ENCODE assay signal across 20 cellular contexts in the genomic region with DNA sequence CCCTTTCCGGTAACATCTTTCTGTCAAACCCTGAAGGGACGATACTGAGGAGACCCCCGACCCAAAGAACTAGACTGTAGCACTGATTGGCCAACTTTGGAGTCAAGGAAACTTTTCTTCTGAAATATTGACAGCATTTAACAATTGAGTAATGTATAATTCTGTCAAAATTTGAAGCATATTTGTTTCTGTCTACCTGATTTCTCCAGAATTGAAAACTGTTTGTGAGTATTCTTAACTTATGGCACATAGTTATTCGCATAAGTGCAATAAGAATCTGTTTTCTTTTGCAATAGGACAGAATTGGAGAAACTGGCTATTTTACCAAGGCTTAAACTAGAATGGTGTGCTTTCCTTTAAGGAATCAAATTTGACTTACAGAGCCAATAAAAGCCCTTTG.
"Had no signal": no experiment of that assay in that cellular context is flagged by ENCODE, and none has a peak within 500 bp of the region (broad histone marks: within the 10 kb centered on the region; RNA-seq: fewer than 3 reads in every experiment).

No MANE protein-coding gene starts in this region.

- H3K27ac ChIP-seq: foreskin keratinocyte, left ventricle myocardium inferior, lower lobe of right lung, neutrophil, right atrium auricular region, sigmoid colon, skin epidermis, tibial artery, upper lobe of left lung, uterus had no signal

- DNase-seq: foreskin keratinocyte, immature natural killer cell, left cardiac atrium, left ventricle myocardium inferior, lower lobe of right lung, midbrain, naive B cell, posterior cingulate gyrus, sigmoid colon, tibial artery, upper lobe of left lung, uterus had no signal

- FAIRE-seq: colon, keratinocyte had no signal

- H3K4me3 ChIP-seq: left ventricle myocardium inferior, lower lobe of right lung, right atrium auricular region, sigmoid colon, skin epidermis, tibial artery, upper lobe of left lung, uterus had no signal

- ATAC-seq: foreskin keratinocyte, left cardiac atrium, lower lobe of right lung had no signal

- H3K4me3 Mint-ChIP-seq: dendritic cell treated with granulocyte-macrophage colony-stimulating factor and Interleukin-4, amounts not matched to agents 40 ng/mL and 50 ng/mL, for 4 days; immature natural killer cell; memory B cell; naive B cell; stimulated activated naive CD8-positive, alpha-beta T cell treated with anti-CD3 and anti-CD28 coated beads, Interleukin-15, Interleukin-2, amounts not matched to agents 100 ng/mL and 50 ng/mL, for 24 hours had no signal

- H3K27me3 ChIP-seq: neutrophil, right atrium auricular region, sigmoid colon, tibial artery, upper lobe of left lung, uterus had no signal

- H3K36me3 Mint-ChIP-seq: immature natural killer cell had no signal

- H3K4me1 ChIP-seq: foreskin keratinocyte, right atrium auricular region, sigmoid colon, tibial artery, uterus had no signal

- H3K27ac Mint-ChIP-seq: dendritic cell treated with granulocyte-macrophage colony-stimulating factor and Interleukin-4, amounts not matched to agents 40 ng/mL and 50 ng/mL, for 4 days; immature natural killer cell; memory B cell; stimulated activated naive CD8-positive, alpha-beta T cell treated with anti-CD3 and anti-CD28 coated beads, Interleukin-15, Interleukin-2, amounts not matched to agents 100 ng/mL and 50 ng/mL, for 24 hours had no signal

- H3K36me3 ChIP-seq: left ventricle myocardium inferior, lower lobe of right lung, neutrophil, right atrium auricular region, sigmoid colon, tibial artery, upper lobe of left lung, uterus had no signal

- H3K27me3 Mint-ChIP-seq: dendritic cell treated with granulocyte-macrophage colony-stimulating factor and Interleukin-4, amounts not matched to agents 40 ng/mL and 50 ng/mL, for 4 days; memory B cell; naive B cell; stimulated activated naive CD8-positive, alpha-beta T cell treated with anti-CD3 and anti-CD28 coated beads, Interleukin-15, Interleukin-2, amounts not matched to agents 100 ng/mL and 50 ng/mL, for 24 hours had no signal

- H3K9me3 ChIP-seq: lower lobe of right lung, neutrophil, right atrium auricular region, sigmoid colon, tibial artery, uterus had no signal
